In the genomic region with DNA sequence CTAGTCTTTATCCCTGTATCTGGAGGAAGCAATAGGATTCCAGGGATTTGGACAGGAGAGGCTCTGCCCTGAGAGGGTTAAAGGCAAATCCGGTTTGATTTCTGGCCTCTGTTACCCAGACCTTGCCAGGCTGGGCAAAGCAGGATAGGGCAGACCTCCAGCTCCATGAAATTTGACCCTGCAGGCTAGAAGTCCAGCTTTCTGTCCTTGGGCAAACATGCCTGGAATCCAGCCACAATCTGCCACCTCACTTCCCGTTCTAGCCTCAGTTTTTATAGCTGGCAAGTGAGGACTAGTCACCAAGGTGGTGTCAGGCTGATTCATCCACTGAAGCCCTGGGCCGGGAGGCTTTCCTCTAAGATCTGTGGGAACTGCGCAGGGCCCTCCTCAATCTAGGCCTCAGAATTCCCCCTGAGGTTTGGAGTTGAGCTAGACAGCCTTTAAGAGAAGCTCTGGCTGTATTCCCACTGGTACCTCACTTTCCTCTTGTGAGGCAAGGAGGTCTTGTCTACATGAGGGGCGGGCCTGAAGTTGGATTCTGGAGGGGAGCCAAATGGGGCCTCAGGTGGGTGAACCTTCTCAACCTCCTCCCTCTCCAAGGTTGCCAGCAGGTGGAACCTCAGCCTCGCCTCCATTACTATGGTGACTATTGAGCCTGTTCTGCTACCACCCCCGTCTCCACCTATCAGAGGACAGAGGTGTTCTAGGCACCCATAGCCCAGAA, we compare ENCODE assay signal across 1 cellular context.
TF ChIP-seq lines count a peak whose summit lies in the region.

No MANE protein-coding gene starts in this region.

TF ChIP-seq in HepG2, 621 proteins besides CTCF, POLR2A, EP300 and RAD21 (continued from another document and continues in another):
- TF ChIP-seq ARID4A (CRISPR knock-in tag; IDR thresholded peaks at IDR 0.05; ENCODE audit: borderline replicate concordance) (peak; percentile 23; the same call in 1 of the 2 replicates), TBX3 (IDR thresholded peaks at IDR 0.05; ENCODE audit: borderline replicate concordance) (0 out of 2 replicates have a peak, but pooled peaks have one; percentile 38), EZH2 (conservative IDR thresholded peaks at IDR 0.05; ENCODE audit: low read depth, low read length) (no peak), BCL3 (CRISPR knock-in tag; IDR thresholded peaks at IDR 0.05) (0 out of 2 replicates have a peak, but pooled peaks have one; percentile 64), POLR2G (IDR thresholded peaks at IDR 0.05; ENCODE audit: low read depth, low read length) (peak; percentile 63), ZNF441 (CRISPR knock-in tag; IDR thresholded peaks at IDR 0.05; ENCODE audit: borderline replicate concordance) (0 out of 2 replicates have a peak, but pooled peaks have one; percentile 30), PHB2 (IDR thresholded peaks at IDR 0.05; ENCODE audit: partially characterized antibody) (no peak), SOX6 (IDR thresholded peaks at IDR 0.05) (no peak), SOX6 (CRISPR knock-in tag; IDR thresholded peaks at IDR 0.05) (peak; percentile 30; the same call in 1 of the 2 replicates), ZNF556 (CRISPR knock-in tag; IDR thresholded peaks at IDR 0.05; ENCODE audit: borderline replicate concordance) (no peak), ZSCAN22 (CRISPR knock-in tag; IDR thresholded peaks at IDR 0.05) (no peak), MEF2D (CRISPR knock-in tag; IDR thresholded peaks at IDR 0.05) (0 out of 2 replicates have a peak, but pooled peaks have one; percentile 15), ZEB1 (IDR thresholded peaks at IDR 0.05; ENCODE audit: insufficient replicate concordance, low read depth) (peak; percentile 55), ZNF619 (CRISPR knock-in tag; IDR thresholded peaks at IDR 0.05) (no peak), NCOA1 (CRISPR knock-in tag; IDR thresholded peaks at IDR 0.05) (no peak), ZKSCAN1 (IDR thresholded peaks at IDR 0.05; ENCODE audit: low read length) (no peak), HNRNPL (IDR thresholded peaks at IDR 0.05; ENCODE audit: low read depth, low read length) (peak; percentile 87), GPN1 (CRISPR knock-in tag; IDR thresholded peaks at IDR 0.05; ENCODE audit: borderline replicate concordance) (no peak), DMAP1 (CRISPR knock-in tag; IDR thresholded peaks at IDR 0.05) (peak; percentile 30; the same call in 1 of the 2 replicates), RBFOX2 (IDR thresholded peaks at IDR 0.05; ENCODE audit: low read depth, low read length) (no peak), ZKSCAN5 (CRISPR knock-in tag; IDR thresholded peaks at IDR 0.05) (no peak), ZNF7 (CRISPR knock-in tag; IDR thresholded peaks at IDR 0.05) (no peak), KDM1A (CRISPR knock-in tag; IDR thresholded peaks at IDR 0.05) (no peak), HNRNPUL1 (IDR thresholded peaks at IDR 0.05; ENCODE audit: low read depth, low read length) (no peak), CREM (IDR thresholded peaks at IDR 0.05) (peak; percentile 56; the same call in 1 of the 2 replicates), CREM (CRISPR knock-in tag; IDR thresholded peaks at IDR 0.05) (no peak), YY1 (IDR thresholded peaks at IDR 0.05; ENCODE audit: insufficient read depth, insufficient replicate concordance, low read depth, low read length) (no peak), SALL1 (CRISPR knock-in tag; IDR thresholded peaks at IDR 0.05) (peak; percentile 82), ZNF777 (CRISPR knock-in tag; IDR thresholded peaks at IDR 0.05) (no peak), FOXK2 (IDR thresholded peaks at IDR 0.05) (no peak), ZFP91 (CRISPR knock-in tag; IDR thresholded peaks at IDR 0.05; ENCODE audit: borderline replicate concordance) (peak; percentile 33; the same call in 1 of the 2 replicates), HNF4A (CRISPR knock-in tag; IDR thresholded peaks at IDR 0.05) (peak; percentile 94), ZNF264 (CRISPR knock-in tag; IDR thresholded peaks at IDR 0.05) (peak; percentile 82)
- TF ChIP-seq, protein P1, sequence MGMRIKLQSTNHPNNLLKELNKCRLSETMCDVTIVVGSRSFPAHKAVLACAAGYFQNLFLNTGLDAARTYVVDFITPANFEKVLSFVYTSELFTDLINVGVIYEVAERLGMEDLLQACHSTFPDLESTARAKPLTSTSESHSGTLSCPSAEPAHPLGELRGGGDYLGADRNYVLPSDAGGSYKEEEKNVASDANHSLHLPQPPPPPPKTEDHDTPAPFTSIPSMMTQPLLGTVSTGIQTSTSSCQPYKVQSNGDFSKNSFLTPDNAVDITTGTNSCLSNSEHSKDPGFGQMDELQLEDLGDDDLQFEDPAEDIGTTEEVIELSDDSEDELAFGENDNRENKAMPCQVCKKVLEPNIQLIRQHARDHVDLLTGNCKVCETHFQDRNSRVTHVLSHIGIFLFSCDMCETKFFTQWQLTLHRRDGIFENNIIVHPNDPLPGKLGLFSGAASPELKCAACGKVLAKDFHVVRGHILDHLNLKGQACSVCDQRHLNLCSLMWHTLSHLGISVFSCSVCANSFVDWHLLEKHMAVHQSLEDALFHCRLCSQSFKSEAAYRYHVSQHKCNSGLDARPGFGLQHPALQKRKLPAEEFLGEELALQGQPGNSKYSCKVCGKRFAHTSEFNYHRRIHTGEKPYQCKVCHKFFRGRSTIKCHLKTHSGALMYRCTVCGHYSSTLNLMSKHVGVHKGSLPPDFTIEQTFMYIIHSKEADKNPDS (CRISPR knock-in tag; IDR thresholded peaks at IDR 0.05) = no peak
- TF ChIP-seq, protein P2, sequence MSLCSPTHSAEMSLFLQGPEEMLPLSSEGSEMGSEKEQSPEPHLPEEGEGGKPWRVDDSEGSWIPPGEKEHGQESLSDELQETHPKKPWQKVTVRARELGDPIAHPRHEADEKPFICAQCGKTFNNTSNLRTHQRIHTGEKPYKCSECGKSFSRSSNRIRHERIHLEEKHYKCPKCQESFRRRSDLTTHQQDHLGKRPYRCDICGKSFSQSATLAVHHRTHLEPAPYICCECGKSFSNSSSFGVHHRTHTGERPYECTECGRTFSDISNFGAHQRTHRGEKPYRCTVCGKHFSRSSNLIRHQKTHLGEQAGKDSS (CRISPR knock-in tag; IDR thresholded peaks at IDR 0.05; ENCODE audit: borderline replicate concordance, low read depth) = peak; percentile 41; the same call in 1 of the 2 replicates
- TF ChIP-seq, protein P3, sequence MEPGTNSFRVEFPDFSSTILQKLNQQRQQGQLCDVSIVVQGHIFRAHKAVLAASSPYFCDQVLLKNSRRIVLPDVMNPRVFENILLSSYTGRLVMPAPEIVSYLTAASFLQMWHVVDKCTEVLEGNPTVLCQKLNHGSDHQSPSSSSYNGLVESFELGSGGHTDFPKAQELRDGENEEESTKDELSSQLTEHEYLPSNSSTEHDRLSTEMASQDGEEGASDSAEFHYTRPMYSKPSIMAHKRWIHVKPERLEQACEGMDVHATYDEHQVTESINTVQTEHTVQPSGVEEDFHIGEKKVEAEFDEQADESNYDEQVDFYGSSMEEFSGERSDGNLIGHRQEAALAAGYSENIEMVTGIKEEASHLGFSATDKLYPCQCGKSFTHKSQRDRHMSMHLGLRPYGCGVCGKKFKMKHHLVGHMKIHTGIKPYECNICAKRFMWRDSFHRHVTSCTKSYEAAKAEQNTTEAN (CRISPR knock-in tag; conservative IDR thresholded peaks at IDR 0.05) = peak; percentile 63; the same call in 1 of the 2 replicates
- TF ChIP-seq, protein P4, sequence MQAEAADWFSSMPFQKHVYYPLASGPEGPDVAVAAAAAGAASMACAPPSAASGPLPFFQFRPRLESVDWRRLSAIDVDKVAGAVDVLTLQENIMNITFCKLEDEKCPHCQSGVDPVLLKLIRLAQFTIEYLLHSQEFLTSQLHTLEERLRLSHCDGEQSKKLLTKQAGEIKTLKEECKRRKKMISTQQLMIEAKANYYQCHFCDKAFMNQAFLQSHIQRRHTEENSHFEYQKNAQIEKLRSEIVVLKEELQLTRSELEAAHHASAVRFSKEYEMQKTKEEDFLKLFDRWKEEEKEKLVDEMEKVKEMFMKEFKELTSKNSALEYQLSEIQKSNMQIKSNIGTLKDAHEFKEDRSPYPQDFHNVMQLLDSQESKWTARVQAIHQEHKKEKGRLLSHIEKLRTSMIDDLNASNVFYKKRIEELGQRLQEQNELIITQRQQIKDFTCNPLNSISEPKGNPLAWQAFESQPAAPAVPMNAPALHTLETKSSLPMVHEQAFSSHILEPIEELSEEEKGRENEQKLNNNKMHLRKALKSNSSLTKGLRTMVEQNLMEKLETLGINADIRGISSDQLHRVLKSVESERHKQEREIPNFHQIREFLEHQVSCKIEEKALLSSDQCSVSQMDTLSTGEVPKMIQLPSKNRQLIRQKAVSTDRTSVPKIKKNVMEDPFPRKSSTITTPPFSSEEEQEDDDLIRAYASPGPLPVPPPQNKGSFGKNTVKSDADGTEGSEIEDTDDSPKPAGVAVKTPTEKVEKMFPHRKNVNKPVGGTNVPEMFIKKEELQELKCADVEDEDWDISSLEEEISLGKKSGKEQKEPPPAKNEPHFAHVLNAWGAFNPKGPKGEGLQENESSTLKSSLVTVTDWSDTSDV (CRISPR knock-in tag; IDR thresholded peaks at IDR 0.05) = no peak
- TF ChIP-seq, protein P5, sequence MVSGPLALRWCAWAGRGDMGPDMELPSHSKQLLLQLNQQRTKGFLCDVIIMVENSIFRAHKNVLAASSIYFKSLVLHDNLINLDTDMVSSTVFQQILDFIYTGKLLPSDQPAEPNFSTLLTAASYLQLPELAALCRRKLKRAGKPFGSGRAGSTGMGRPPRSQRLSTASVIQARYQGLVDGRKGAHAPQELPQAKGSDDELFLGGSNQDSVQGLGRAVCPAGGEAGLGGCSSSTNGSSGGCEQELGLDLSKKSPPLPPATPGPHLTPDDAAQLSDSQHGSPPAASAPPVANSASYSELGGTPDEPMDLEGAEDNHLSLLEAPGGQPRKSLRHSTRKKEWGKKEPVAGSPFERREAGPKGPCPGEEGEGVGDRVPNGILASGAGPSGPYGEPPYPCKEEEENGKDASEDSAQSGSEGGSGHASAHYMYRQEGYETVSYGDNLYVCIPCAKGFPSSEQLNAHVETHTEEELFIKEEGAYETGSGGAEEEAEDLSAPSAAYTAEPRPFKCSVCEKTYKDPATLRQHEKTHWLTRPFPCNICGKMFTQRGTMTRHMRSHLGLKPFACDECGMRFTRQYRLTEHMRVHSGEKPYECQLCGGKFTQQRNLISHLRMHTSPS (CRISPR knock-in tag; IDR thresholded peaks at IDR 0.05; ENCODE audit: low read depth) = peak; percentile 98
